In the genomic region with DNA sequence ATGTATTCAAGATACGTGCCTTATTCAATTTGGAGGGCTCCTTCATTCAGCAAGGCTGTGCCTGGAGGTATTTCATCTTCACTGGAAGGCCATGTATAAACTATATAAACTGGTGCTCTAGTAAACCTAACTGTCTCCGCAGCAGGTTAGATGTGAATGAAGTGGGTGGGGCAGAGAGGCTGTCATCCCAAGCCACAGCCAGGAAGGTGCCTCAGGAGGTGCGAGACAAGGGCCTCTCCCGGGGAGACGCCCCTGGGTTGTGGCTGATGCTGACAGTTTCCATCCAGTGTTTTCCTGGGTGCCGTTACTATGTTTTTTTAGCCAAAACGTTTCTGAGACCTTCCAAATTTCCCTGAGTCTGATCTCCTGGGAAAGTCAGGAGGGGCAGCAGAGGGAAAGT, we compare ENCODE assay signal across 28 cellular contexts.
"Had no signal": no experiment of that assay in that cellular context is flagged by ENCODE, and none has a peak within 500 bp of the region (broad histone marks: within the 10 kb centered on the region; RNA-seq: fewer than 3 reads in every experiment).

No MANE protein-coding gene starts in this region.

- DNase-seq: activated CD4-positive, alpha-beta memory T cell treated with anti-CD3 and anti-CD28 coated beads, Interleukin-2, amount 10 ng/mL, durations not matched to agents 7 days and 5 days; activated CD4-positive, alpha-beta T cell treated with anti-CD3 and anti-CD28 coated beads for 48 hours; activated naive CD8-positive, alpha-beta T cell treated with anti-CD3 and anti-CD28 coated beads, Interleukin-2, amount 50 U/mL, for 24 hours; activated T-cell treated with anti-CD3 and anti-CD28 coated beads, Interleukin-2, amount 50 U/mL, for 4 hours; body of pancreas; cerebellar nuclear complex; colonic mucosa; effector CD8-positive, alpha-beta T cell; head of caudate nucleus; hippocampal formation; left cardiac atrium; left ventricle myocardium superior; nucleus accumbens; pancreas; sigmoid colon; small intestine; stimulated activated CD4-positive, alpha-beta T cell treated with anti-CD3 and anti-CD28 coated beads, Interleukin-1b, Interleukin-23, amount 100 ng/mL, for 48 hours; stimulated activated CD4-positive, alpha-beta T cell treated with anti-CD3 and anti-CD28 coated beads, Interleukin-4, amount 100 ng/mL, for 4 hours; stimulated activated CD8-positive, alpha-beta memory T cell treated with anti-CD3 and anti-CD28 coated beads, Interleukin-4, amount 100 ng/mL, for 48 hours; stimulated activated naive CD8-positive, alpha-beta T cell treated with anti-CD3 and anti-CD28 coated beads, Interleukin-15, amount 100 ng/mL, for 72 hours; substantia nigra; T-helper 9 cell; WERI-Rb-1 had no signal

- H3K27me3 ChIP-seq: body of pancreas, colonic mucosa, pancreas, sigmoid colon, vagina had no signal

- H3K4me1 ChIP-seq: body of pancreas, colonic mucosa, pancreas, prostate gland, sigmoid colon, vagina had no signal

- H3K27ac ChIP-seq: body of pancreas, colonic mucosa, pancreas, prostate gland, sigmoid colon, vagina, WERI-Rb-1 had no signal

- H3K9me3 ChIP-seq: body of pancreas, colonic mucosa, pancreas, prostate gland, sigmoid colon, vagina had no signal

- H3K36me3 ChIP-seq: colonic mucosa, pancreas, prostate gland, sigmoid colon, vagina, WERI-Rb-1 had no signal

- ATAC-seq: activated CD4-positive, CD25-positive, alpha-beta regulatory T cell treated with anti-CD3 and anti-CD28 coated beads, Interleukin-2, amount 50 U/mL, for 24 hours; activated naive CD8-positive, alpha-beta T cell treated with anti-CD3 and anti-CD28 coated beads, Interleukin-2, amount 50 U/mL, for 24 hours; activated T-helper 17 cell treated with anti-CD3 and anti-CD28 coated beads, Interleukin-2, amount 50 U/mL, for 72 hours; body of pancreas; left cardiac atrium; left ventricle myocardium superior; pancreas; stimulated activated memory B cell treated with anti-CD40 and anti-IgM and Interleukin-4, amounts not matched to agents 10 μg/mL and 1 μg/mL and 100 μg/mL, for 72 hours; stimulated activated naive CD8-positive, alpha-beta T cell treated with anti-CD3 and anti-CD28 coated beads, Interleukin-15, amount 100 ng/mL, for 72 hours had no signal

- H3K4me3 ChIP-seq: body of pancreas, colonic mucosa, pancreas, prostate gland, sigmoid colon, vagina had no signal
